19 cellular contexts compared by ENCODE assay signal in genomic region chr2:235078914-235079472, GRCh38.
DNase-seq lines count a peak whose midpoint lies in the region; ATAC-seq, FAIRE-seq and TF ChIP-seq lines count a peak whose summit lies in the region.
"Had no signal": no experiment of that assay in that cellular context is flagged by ENCODE, and none has a peak within 500 bp of the region (broad histone marks: within the 10 kb centered on the region; RNA-seq: fewer than 3 reads in every experiment).

No MANE protein-coding gene starts in this region.

- WGBS in mesendoderm (ENCODE audit: extremely low coverage, insufficient coverage, low lambda C conversion rate): 100% methylated on average over 5 of the region's 8 CpGs

- no peak overlapping the region for H4K8ac ChIP-seq in mesendoderm (ENCODE audit: low read depth, low read length)

- H3K27me3 Mint-ChIP-seq in activated CD8-positive, alpha-beta T cell treated with anti-CD3 and anti-CD28 coated beads for 36 hours: peaks cover 3% of the 10 kb centered on the region

- no peak overlapping the region for H3K23ac ChIP-seq in mesendoderm (ENCODE audit: low read length)

- H3K9me3 Mint-ChIP-seq in activated CD8-positive, alpha-beta T cell treated with anti-CD3 and anti-CD28 coated beads for 36 hours: no peaks in the 10 kb centered on the region
- H3K9me3 Mint-ChIP-seq: CD8-positive, alpha-beta T cell; HFFc6 had no signal

- H3K36me3 ChIP-seq in bronchial epithelial cell (ENCODE audit: control insufficient read depth, insufficient read depth, low read length) (no peaks in the 10 kb centered on the region), mesendoderm (ENCODE audit: control insufficient read depth, insufficient read depth, low read length) (no peaks in the 10 kb centered on the region)
- H3K36me3 ChIP-seq: BLaER1 treated with 17β-estradiol and CSF1 and Interleukin-3, amounts not matched to agents 10 nM and 100 nM had no signal

- no peak overlapping the region for H3K4me3 Mint-ChIP-seq in activated CD8-positive, alpha-beta T cell treated with anti-CD3 and anti-CD28 coated beads for 36 hours
- H3K4me3 Mint-ChIP-seq: CD8-positive, alpha-beta T cell; HFFc6 had no signal

- H3K79me2 ChIP-seq in mesendoderm (ENCODE audit: control insufficient read depth, insufficient read depth, low read length): no peaks in the 10 kb centered on the region

- no peak overlapping the region for H3K27ac Mint-ChIP-seq in activated CD8-positive, alpha-beta T cell treated with anti-CD3 and anti-CD28 coated beads for 36 hours
- H3K27ac Mint-ChIP-seq: CD8-positive, alpha-beta T cell; HFFc6 had no signal

- no peak overlapping the region for H4K5ac ChIP-seq in mesendoderm (ENCODE audit: low read length)

- H2BK120ac ChIP-seq in mesendoderm (ENCODE audit: low read depth, low read length): no peak overlapping the region

- ATAC-seq in activated CD8-positive, alpha-beta T cell treated with anti-CD3 and anti-CD28 coated beads for 36 hours: no peak
- no peak for ATAC-seq in GM21786 (IDR thresholded peaks at IDR 0.05; ENCODE audit: unreplicated experiment)
- ATAC-seq: CD8-positive, alpha-beta T cell had no signal

- H3K56ac ChIP-seq in mesendoderm (ENCODE audit: low read length): no peak overlapping the region

- FAIRE-seq in D721Med (lab: Jason Lieb, UNC) (peak; percentile 55), HTR-8/SVneo (lab: Jason Lieb, UNC) (peak; percentile 100), bronchial epithelial cell (lab: Jason Lieb, UNC) (peak; percentile 98)
- FAIRE-seq: GM19239, H54 had no signal

- no peak overlapping the region for H3K9ac ChIP-seq in mesendoderm (ENCODE audit: low read length)
- H3K9ac ChIP-seq: BLaER1 treated with 17β-estradiol and CSF1 and Interleukin-3, amounts not matched to agents 10 nM and 100 nM; GM23248 had no signal

- TF ChIP-seq CTCF in D721Med (IDR thresholded peaks at IDR 0.05; ENCODE audit: insufficient read depth, missing control alignments) (no peak), bronchial epithelial cell (IDR thresholded peaks at IDR 0.05; ENCODE audit: insufficient read depth, low read length, severe bottlenecking) (no peak)
- no peak for TF ChIP-seq CTCF in activated CD8-positive, alpha-beta T cell treated with anti-CD3 and anti-CD28 coated beads for 36 hours (IDR thresholded peaks at IDR 0.05)

- H2AK5ac ChIP-seq in mesendoderm (ENCODE audit: low read length): peak overlapping the region; percentile 46

- H3K79me1 ChIP-seq in mesendoderm (ENCODE audit: low read length): no peaks in the 10 kb centered on the region

- H2BK5ac ChIP-seq in mesendoderm (ENCODE audit: low read length): peak overlapping the region; percentile 9

- no peak overlapping the region for H3K18ac ChIP-seq in mesendoderm (ENCODE audit: low read length)

- no peak for DNase-seq in D721Med (ENCODE audit: insufficient read length, low spot score)
- DNase-seq in HTR-8/SVneo (ENCODE audit: insufficient read length, low spot score): no peak
- no peak for DNase-seq in bronchial epithelial cell (ENCODE audit: low read depth)
- no peak for DNase-seq in mesendoderm
- DNase-seq in activated CD8-positive, alpha-beta T cell treated with anti-CD3 and anti-CD28 coated beads for 36 hours: no peak
- no peak for DNase-seq in HK-2 (ENCODE audit: unreplicated experiment)
- DNase-seq in DMS 273 (lab: John Stamatoyannopoulos, UW; ENCODE audit: unreplicated experiment): no peak
- DNase-seq: 8988T; Calu3; CD8-positive, alpha-beta T cell; DMS79; GDM1; GM23248; HCEC 1CT; HFFc6 had no signal

- no peak overlapping the region for H3K4me2 ChIP-seq in mesendoderm (ENCODE audit: low read length)
- H3K4me2 ChIP-seq: BLaER1 treated with 17β-estradiol and CSF1 and Interleukin-3, amounts not matched to agents 10 nM and 100 nM had no signal

- intact Hi-C loops in activated CD8-positive, alpha-beta T cell treated with anti-CD3 and anti-CD28 coated beads for 36 hours (cut with micrococcal nuclease): no loop called here

- H3K27me3 ChIP-seq in bronchial epithelial cell (ENCODE audit: control insufficient read depth, insufficient read depth, low read length): no peaks in the 10 kb centered on the region
- no peaks in the 10 kb centered on the region for H3K27me3 ChIP-seq in mesendoderm (ENCODE audit: insufficient read depth, low read length, poor library complexity)
- H3K27me3 ChIP-seq: BLaER1 treated with 17β-estradiol and CSF1 and Interleukin-3, amounts not matched to agents 10 nM and 100 nM had no signal

- no peak overlapping the region for H3K27ac ChIP-seq in mesendoderm (ENCODE audit: low read depth, low read length)
- H3K27ac ChIP-seq: BLaER1 treated with 17β-estradiol and CSF1 and Interleukin-3, amounts not matched to agents 10 nM and 100 nM had no signal

- H3K4me1 ChIP-seq in mesendoderm (ENCODE audit: control insufficient read depth, low read depth, low read length): peaks cover 11% of the 10 kb centered on the region

- POLR2A ChIA-PET in activated CD8-positive, alpha-beta T cell treated with anti-CD3 and anti-CD28 coated beads for 36 hours (lab: Charles Lee): no interaction called here

- CTCF ChIA-PET in activated CD8-positive, alpha-beta T cell treated with anti-CD3 and anti-CD28 coated beads for 36 hours (lab: Charles Lee): no interaction called here

- no peaks in the 10 kb centered on the region for H3K4me1 Mint-ChIP-seq in activated CD8-positive, alpha-beta T cell treated with anti-CD3 and anti-CD28 coated beads for 36 hours (ENCODE audit: low read depth)

- H2BK15ac ChIP-seq in mesendoderm (replicated peaks; ENCODE audit: low read depth): no peak overlapping the region

- no peaks in the 10 kb centered on the region for H3K36me3 Mint-ChIP-seq in activated CD8-positive, alpha-beta T cell treated with anti-CD3 and anti-CD28 coated beads for 36 hours (ENCODE audit: low read depth)
- H3K36me3 Mint-ChIP-seq: CD8-positive, alpha-beta T cell had no signal

- H3K4me3 ChIP-seq in bronchial epithelial cell (ENCODE audit: low read depth, low read length) (no peak overlapping the region), mesendoderm (ENCODE audit: low read length) (no peak overlapping the region)
- H3K4me3 ChIP-seq: BLaER1 treated with 17β-estradiol and CSF1 and Interleukin-3, amounts not matched to agents 10 nM and 100 nM; GM23248 had no signal

- no peak overlapping the region for H3K4ac ChIP-seq in mesendoderm (ENCODE audit: low read depth, low read length)
